8 cellular contexts compared by ENCODE assay signal in the genomic region with DNA sequence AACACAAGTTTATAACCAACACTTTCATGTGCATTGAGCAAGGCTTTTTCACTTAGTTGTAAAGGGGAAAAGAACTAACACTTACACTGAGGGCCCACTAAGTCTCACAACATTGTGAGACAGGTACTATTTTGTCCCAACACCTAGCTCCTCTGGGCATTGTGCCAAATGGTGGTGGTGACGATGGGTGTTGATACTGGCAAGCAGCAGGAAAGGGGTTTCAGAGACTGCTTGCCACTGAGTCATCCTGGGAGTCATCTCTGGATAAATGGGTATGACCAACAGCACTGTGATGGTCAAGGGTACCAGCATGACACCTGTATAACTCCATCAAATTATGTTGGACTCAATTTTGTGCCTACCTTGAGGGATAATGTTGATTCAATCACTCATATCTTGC.
DNase-seq lines count a peak whose midpoint lies in the region.
"Had no signal": no experiment of that assay in that cellular context is flagged by ENCODE, and none has a peak within 500 bp of the region (broad histone marks: within the 10 kb centered on the region; RNA-seq: fewer than 3 reads in every experiment).

No MANE protein-coding gene starts in this region.

- DNase-seq in EH (ENCODE audit: low read depth) (peak; percentile 31), NCI-H2029 (lab: John Stamatoyannopoulos, UW) (peak; percentile 49), D341Med (ENCODE audit: low spot score) (no peak), SHP77 treated with DMSO at 0.1 percent for 48 hours (lab: John Stamatoyannopoulos, UW) (no peak), posterior vena cava (ENCODE audit: low spot score) (no peak)
- peak; percentile 14 for DNase-seq in activated effector memory CD4-positive, alpha-beta T cell treated with Interleukin-2 at 50 U/mL for 16 hours
- peak; percentile 8 for DNase-seq in stimulated activated CD4-positive, alpha-beta T cell treated with anti-CD3 and anti-CD28 coated beads, Interleukin-12 subunit alpha, Interleukin-12 subunit beta, amount 100 ng/mL, for 4 hours
- DNase-seq: occipital lobe had no signal

- intact Hi-C loops in posterior vena cava (cut with DNase I), result no loop called here

Comparison
In these comparisons a context has a peak if more than half of its experiments do, and no peak if none do; other contexts are left out.
1. DNase-seq: peak in EH (single experiment), NCI-H2029 (single experiment), activated effector memory CD4-positive, alpha-beta T cell treated with Interleukin-2 at 50 U/mL for 16 hours (single experiment) and stimulated activated CD4-positive, alpha-beta T cell treated with anti-CD3 and anti-CD28 coated beads, Interleukin-12 subunit alpha, Interleukin-12 subunit beta, amount 100 ng/mL, for 4 hours (single experiment); none in D341Med (single experiment), SHP77 treated with DMSO at 0.1 percent for 48 hours (single experiment) and posterior vena cava (single experiment).